In the genomic region with DNA sequence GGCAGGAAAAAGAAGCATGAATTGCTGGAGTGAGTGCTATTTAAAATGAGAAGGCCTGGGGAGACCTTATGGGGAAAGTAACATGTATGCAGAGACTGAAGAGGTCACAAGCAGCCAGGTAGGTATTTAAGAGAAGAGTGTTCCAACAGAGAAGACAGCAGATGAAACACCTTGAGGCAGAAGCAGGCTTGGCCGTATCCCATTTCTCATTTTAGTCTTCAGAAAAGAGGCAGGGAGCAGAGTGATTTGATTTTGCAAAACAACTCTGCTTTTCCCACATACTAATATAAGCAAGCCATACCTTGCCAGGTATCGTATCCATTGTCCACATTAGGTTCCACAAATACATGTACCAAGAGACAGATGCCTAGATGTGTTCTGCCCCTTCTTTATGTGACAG, we compare ENCODE assay signal across 38 cellular contexts.
"Had no signal": no experiment of that assay in that cellular context is flagged by ENCODE, and none has a peak within 500 bp of the region (broad histone marks: within the 10 kb centered on the region; RNA-seq: fewer than 3 reads in every experiment).

No MANE protein-coding gene starts in this region.

- H3K4me3 Mint-ChIP-seq: activated naive CD4-positive, alpha-beta T cell treated with anti-CD3 and anti-CD28 coated beads for 36 hours; activated naive CD4-positive, alpha-beta T cell treated with anti-CD3 and anti-CD28 coated beads, Interleukin-2, amount 10 ng/mL, durations not matched to agents 7 days and 5 days; activated naive CD4-positive, alpha-beta T cell treated with anti-CD3 and anti-CD28 coated beads, Interleukin-2, amount 50 U/mL, for 24 hours; activated naive CD8-positive, alpha-beta T cell; activated naive CD8-positive, alpha-beta T cell treated with anti-CD3 and anti-CD28 coated beads for 36 hours; activated naive CD8-positive, alpha-beta T cell treated with anti-CD3 and anti-CD28 coated beads, Interleukin-2, amount 10 ng/mL, durations not matched to agents 7 days and 5 days; activated naive CD8-positive, alpha-beta T cell treated with anti-CD3 and anti-CD28 coated beads, Interleukin-2, amount 50 U/mL, for 24 hours; activated T-cell treated with anti-CD3 and anti-CD28 coated beads, Interleukin-2, amount 50 U/mL, for 24 hours; activated T-cell treated with anti-CD3 and anti-CD28 coated beads, Interleukin-2, amount 50 U/mL, for 4 hours; activated T-cell treated with anti-CD3 and anti-CD28 coated beads, Interleukin-2, amount 50 U/mL, for 72 hours; activated T-helper 1 cell treated with anti-CD3 and anti-CD28 coated beads, Interleukin-12 subunit alpha, Interleukin-12 subunit beta, Interleukin-2, Interleukin-4 antibody, amounts not matched to agents 30 ng/mL and 10 ng/mL and 1 ng/mL, durations not matched to agents 14 hours and 24 hours and 36 hours; activated T-helper 17 cell treated with anti-CD3 and anti-CD28 coated beads, Interleukin-2, amount 50 U/mL, for 72 hours; brain; central memory CD8-positive, alpha-beta T cell had no signal

- H3K27me3 ChIP-seq: adrenal gland, ascending aorta, body of pancreas, brain microvascular endothelial cell, breast epithelium, cardiac muscle cell had no signal

- H3K4me1 ChIP-seq: adrenal gland, ascending aorta, body of pancreas, breast epithelium had no signal

- H3K27me3 Mint-ChIP-seq: activated naive CD4-positive, alpha-beta T cell treated with anti-CD3 and anti-CD28 coated beads, Interleukin-2, amount 10 ng/mL, durations not matched to agents 7 days and 5 days; activated naive CD8-positive, alpha-beta T cell treated with anti-CD3 and anti-CD28 coated beads, Interleukin-2, amount 10 ng/mL, durations not matched to agents 7 days and 5 days; activated T-cell treated with anti-CD3 and anti-CD28 coated beads, Interleukin-2, amount 50 U/mL, for 24 hours; activated T-helper 17 cell treated with anti-CD3 and anti-CD28 coated beads, Interleukin-2, amount 50 U/mL, for 72 hours; central memory CD8-positive, alpha-beta T cell had no signal

- H3K4me1 Mint-ChIP-seq: activated naive CD4-positive, alpha-beta T cell treated with anti-CD3 and anti-CD28 coated beads, Interleukin-2, amount 10 ng/mL, durations not matched to agents 7 days and 5 days; activated naive CD4-positive, alpha-beta T cell treated with anti-CD3 and anti-CD28 coated beads, Interleukin-2, amount 50 U/mL, for 24 hours; activated naive CD8-positive, alpha-beta T cell treated with anti-CD3 and anti-CD28 coated beads for 36 hours; activated naive CD8-positive, alpha-beta T cell treated with anti-CD3 and anti-CD28 coated beads, Interleukin-2, amount 10 ng/mL, durations not matched to agents 7 days and 5 days; activated naive CD8-positive, alpha-beta T cell treated with anti-CD3 and anti-CD28 coated beads, Interleukin-2, amount 50 U/mL, for 24 hours; activated T-helper 17 cell treated with anti-CD3 and anti-CD28 coated beads, Interleukin-2, amount 50 U/mL, for 72 hours; central memory CD8-positive, alpha-beta T cell had no signal

- H3K9me3 Mint-ChIP-seq: activated naive CD4-positive, alpha-beta T cell treated with anti-CD3 and anti-CD28 coated beads for 36 hours; activated naive CD4-positive, alpha-beta T cell treated with anti-CD3 and anti-CD28 coated beads, Interleukin-2, amount 10 ng/mL, durations not matched to agents 7 days and 5 days; activated naive CD8-positive, alpha-beta T cell treated with anti-CD3 and anti-CD28 coated beads, Interleukin-2, amount 10 ng/mL, durations not matched to agents 7 days and 5 days; activated T-cell treated with anti-CD3 and anti-CD28 coated beads, Interleukin-2, amount 50 U/mL, for 4 hours; activated T-helper 1 cell treated with anti-CD3 and anti-CD28 coated beads, Interleukin-12 subunit alpha, Interleukin-12 subunit beta, Interleukin-2, Interleukin-4 antibody, amounts not matched to agents 30 ng/mL and 10 ng/mL and 1 ng/mL, durations not matched to agents 14 hours and 24 hours and 36 hours; activated T-helper 2 cell treated with anti-CD3 and anti-CD28 coated beads, Interferon-gamma antibody, Interleukin-2, Interleukin-4, amounts not matched to agents 10 μg/mL and 5 μg/mL and 100 μg/mL, durations not matched to agents 14 hours and 24 hours and 36 hours; brain had no signal

- H3K9me3 ChIP-seq: adrenal gland, ascending aorta, body of pancreas, breast epithelium had no signal

- H3K27ac ChIP-seq: adrenal gland, ascending aorta, body of pancreas, brain microvascular endothelial cell, breast epithelium, cardiac muscle cell had no signal

- H3K4me3 ChIP-seq: adrenal gland, ascending aorta, body of pancreas, breast epithelium, cardiac muscle cell had no signal

- ATAC-seq: activated naive CD4-positive, alpha-beta T cell treated with anti-CD3 and anti-CD28 coated beads, Interleukin-2, amount 50 U/mL, for 72 hours; activated naive CD8-positive, alpha-beta T cell treated with anti-CD3 and anti-CD28 coated beads, Interleukin-2, amount 50 U/mL, for 24 hours; activated T-cell treated with anti-CD3 and anti-CD28 coated beads, Interleukin-2, amount 50 U/mL, for 4 hours; activated T-cell treated with anti-CD3 and anti-CD28 coated beads, Interleukin-2, amount 50 U/mL, for 72 hours; activated T-helper 17 cell treated with anti-CD3 and anti-CD28 coated beads, Interleukin-2, amount 50 U/mL, for 72 hours; body of pancreas had no signal

- H3K36me3 ChIP-seq: adrenal gland, ascending aorta, brain microvascular endothelial cell, breast epithelium, cardiac muscle cell had no signal

- H3K36me3 Mint-ChIP-seq: activated naive CD4-positive, alpha-beta T cell treated with anti-CD3 and anti-CD28 coated beads, Interleukin-2, amount 10 ng/mL, durations not matched to agents 7 days and 5 days; activated naive CD4-positive, alpha-beta T cell treated with anti-CD3 and anti-CD28 coated beads, Interleukin-2, amount 50 U/mL, for 24 hours; activated naive CD4-positive, alpha-beta T cell treated with anti-CD3 and anti-CD28 coated beads, Interleukin-2, amount 50 U/mL, for 72 hours; activated naive CD8-positive, alpha-beta T cell; activated naive CD8-positive, alpha-beta T cell treated with anti-CD3 and anti-CD28 coated beads for 36 hours; activated naive CD8-positive, alpha-beta T cell treated with anti-CD3 and anti-CD28 coated beads, Interleukin-2, amount 10 ng/mL, durations not matched to agents 7 days and 5 days; brain had no signal

- DNase-seq: activated effector memory CD4-positive, alpha-beta T cell treated with anti-CD3 and anti-CD28 coated beads, Interleukin-2, amount 50 U/mL, for 16 hours; activated effector memory CD4-positive, alpha-beta T cell treated with Interleukin-2 at 50 U/mL for 16 hours; activated gamma-delta T cell; activated gamma-delta T cell treated with Interleukin-2 at 50 U/mL for 16 hours; activated naive CD4-positive, alpha-beta T cell; activated naive CD4-positive, alpha-beta T cell treated with anti-CD3 and anti-CD28 coated beads for 36 hours; activated naive CD4-positive, alpha-beta T cell treated with anti-CD3 and anti-CD28 coated beads, Interleukin-2, amount 10 ng/mL, durations not matched to agents 7 days and 5 days; activated naive CD4-positive, alpha-beta T cell treated with anti-CD3 and anti-CD28 coated beads, Interleukin-2, amount 50 U/mL, for 16 hours; activated naive CD4-positive, alpha-beta T cell treated with Interleukin-2 at 50 U/mL for 16 hours; activated naive CD8-positive, alpha-beta T cell treated with anti-CD3 and anti-CD28 coated beads for 36 hours; activated naive CD8-positive, alpha-beta T cell treated with anti-CD3 and anti-CD28 coated beads, Interleukin-2, amount 10 ng/mL, durations not matched to agents 7 days and 5 days; activated naive CD8-positive, alpha-beta T cell treated with anti-CD3 and anti-CD28 coated beads, Interleukin-2, amount 50 U/mL, for 24 hours; activated T-cell treated with anti-CD3 and anti-CD28 coated beads, Interleukin-2, amount 50 U/mL, for 1 hour; activated T-cell treated with anti-CD3 and anti-CD28 coated beads, Interleukin-2, amount 50 U/mL, for 24 hours; activated T-cell treated with anti-CD3 and anti-CD28 coated beads, Interleukin-2, amount 50 U/mL, for 4 hours; activated T-cell treated with anti-CD3 and anti-CD28 coated beads, Interleukin-2, amount 50 U/mL, for 48 hours; activated T-cell treated with anti-CD3 and anti-CD28 coated beads, Interleukin-2, amount 50 U/mL, for 72 hours; adrenal gland; amniotic stem cell; amygdala; anterior cingulate cortex; aorta; body of pancreas; brain microvascular endothelial cell; caudate nucleus; central memory CD4-positive, alpha-beta T cell; cerebellar nuclear complex had no signal

- H3K27ac Mint-ChIP-seq: activated naive CD4-positive, alpha-beta T cell treated with anti-CD3 and anti-CD28 coated beads for 36 hours; activated naive CD4-positive, alpha-beta T cell treated with anti-CD3 and anti-CD28 coated beads, Interleukin-2, amount 10 ng/mL, durations not matched to agents 7 days and 5 days; activated naive CD4-positive, alpha-beta T cell treated with anti-CD3 and anti-CD28 coated beads, Interleukin-2, amount 50 U/mL, for 24 hours; activated naive CD4-positive, alpha-beta T cell treated with anti-CD3 and anti-CD28 coated beads, Interleukin-2, amount 50 U/mL, for 72 hours; activated naive CD8-positive, alpha-beta T cell; activated naive CD8-positive, alpha-beta T cell treated with anti-CD3 and anti-CD28 coated beads for 36 hours; activated naive CD8-positive, alpha-beta T cell treated with anti-CD3 and anti-CD28 coated beads, Interleukin-2, amount 10 ng/mL, durations not matched to agents 7 days and 5 days; activated naive CD8-positive, alpha-beta T cell treated with anti-CD3 and anti-CD28 coated beads, Interleukin-2, amount 50 U/mL, for 24 hours; activated T-cell treated with anti-CD3 and anti-CD28 coated beads, Interleukin-2, amount 50 U/mL, for 24 hours; activated T-cell treated with anti-CD3 and anti-CD28 coated beads, Interleukin-2, amount 50 U/mL, for 72 hours; activated T-helper 1 cell treated with anti-CD3 and anti-CD28 coated beads, Interleukin-12 subunit alpha, Interleukin-12 subunit beta, Interleukin-2, Interleukin-4 antibody, amounts not matched to agents 30 ng/mL and 10 ng/mL and 1 ng/mL, durations not matched to agents 14 hours and 24 hours and 36 hours; activated T-helper 17 cell treated with anti-CD3 and anti-CD28 coated beads, Interleukin-2, amount 50 U/mL, for 72 hours; activated T-helper 2 cell treated with anti-CD3 and anti-CD28 coated beads, Interferon-gamma antibody, Interleukin-2, Interleukin-4, amounts not matched to agents 10 μg/mL and 5 μg/mL and 100 μg/mL, durations not matched to agents 14 hours and 24 hours and 36 hours; brain had no signal
